9 cellular contexts compared by ENCODE assay signal in the genomic region with DNA sequence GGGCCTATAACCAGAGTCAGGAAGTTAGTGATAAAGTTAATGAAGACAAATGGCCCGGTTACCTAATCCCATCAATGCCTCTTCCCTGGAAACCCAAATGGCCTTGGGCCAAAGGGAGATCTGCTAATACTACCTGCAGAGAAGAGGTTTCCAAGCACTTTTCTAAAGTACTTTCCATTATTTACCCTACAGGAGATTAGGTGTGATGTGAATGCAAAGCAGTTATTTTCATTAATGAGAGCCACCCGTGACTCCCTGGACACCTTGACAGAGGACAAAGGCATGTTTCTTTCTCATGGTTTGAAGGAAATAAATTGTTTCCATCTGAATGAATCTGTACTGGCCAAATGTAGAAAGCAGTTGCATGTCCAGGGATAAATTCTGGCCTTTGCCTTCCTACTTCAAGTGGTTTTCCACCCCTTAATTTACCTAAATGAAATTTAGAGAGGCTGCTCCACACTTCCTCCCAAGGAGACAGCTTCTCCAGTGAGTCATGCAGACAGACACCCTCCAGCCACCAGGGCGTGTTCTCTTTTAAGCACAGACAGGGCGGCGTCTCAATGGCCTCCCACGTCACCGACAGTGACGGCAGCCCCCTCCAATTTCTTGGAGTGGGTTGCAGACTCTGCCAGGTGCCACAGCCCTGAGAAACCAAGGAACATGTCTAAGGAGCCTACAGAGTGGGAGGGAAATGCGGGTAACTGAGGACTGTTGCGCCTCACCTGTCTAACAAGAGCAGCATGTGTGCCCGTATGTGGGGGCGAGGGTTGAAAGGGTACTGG. TPM values are rescaled to one million over a fixed set of nuclear protein-coding genes. Genes with fewer than 3 reads are reported as not detected.
A peak's percentile ranks its signal among the peaks of the same experiment; 100 is the strongest.
DNase-seq lines count a peak whose midpoint lies in the region; ATAC-seq and TF ChIP-seq lines count a peak whose summit lies in the region.
"Had no signal": no experiment of that assay in that cellular context is flagged by ENCODE, and none has a peak within 500 bp of the region (broad histone marks: within the 10 kb centered on the region; RNA-seq: fewer than 3 reads in every experiment).

No MANE protein-coding gene starts in this region.

- H3K9me3 Mint-ChIP-seq in HFFc6 = no peaks in the 10 kb centered on the region

- peak; percentile 72 for DNase-seq in HFFc6
- DNase-seq in NCI-H774 (lab: John Stamatoyannopoulos, UW) = peak; percentile 69
- peak; percentile 44 for DNase-seq in renal cortical epithelial cell (ENCODE audit: low read depth)
- DNase-seq in stimulated activated naive CD4-positive, alpha-beta T cell (lab: John Stamatoyannopoulos, UW) = no peak
- DNase-seq: gastrocnemius medialis, right lobe of liver had no signal

- TF ChIP-seq CTCF in HFFc6 (IDR thresholded peaks at IDR 0.05) = no peak; the same call in 1 of the 2 replicates

- peak overlapping the region; percentile 76 for H3K4me3 Mint-ChIP-seq in HFFc6

- H3K27ac Mint-ChIP-seq in HFFc6 = peak overlapping the region; percentile 95

- H3K27me3 Mint-ChIP-seq in HFFc6 (ENCODE audit: insufficient read depth) = no peaks in the 10 kb centered on the region; the same call in 1 of the 2 replicates

- peaks cover 53% of the 10 kb centered on the region for H3K4me1 Mint-ChIP-seq in HFFc6 (ENCODE audit: low read depth)

- 0 out of 2 replicates have a peak, but pooled peaks cover 4% of the 10 kb centered on the region for H3K36me3 Mint-ChIP-seq in HFFc6 (ENCODE audit: low read depth)

- ATAC-seq in esophagus mucosa (peak; percentile 89), GM18498 (IDR thresholded peaks at IDR 0.05; ENCODE audit: unreplicated experiment) (no peak), HG03432 (IDR thresholded peaks at IDR 0.05; ENCODE audit: unreplicated experiment) (no peak)
- ATAC-seq: gastrocnemius medialis had no signal

RNA-seq across cellular contexts. Expression of gene GNPNAT1, which starts 43.9 kb away (rescaled TPM):
- 10 to 100 TPM; 43.1 to 53.6 (median 47.2) TPM for total RNA-seq in HFFc6 (2021; fragmentation: NEBNext Ultra II Directional; extraction: Animal tissue kit (Norgen Biotek cat#: 25700))
- total RNA-seq in esophagus mucosa = 18.2 TPM
- 33.9 and 47.4 TPM in 2 replicates for total RNA-seq in renal cortical epithelial cell

Comparison
In these comparisons a context has a peak if more than half of its experiments do, and no peak if none do; other contexts are left out.
1. DNase-seq: peak in HFFc6 (single experiment), NCI-H774 (single experiment) and renal cortical epithelial cell (single experiment); none in stimulated activated naive CD4-positive, alpha-beta T cell (0 of 6).